In the genomic region with DNA sequence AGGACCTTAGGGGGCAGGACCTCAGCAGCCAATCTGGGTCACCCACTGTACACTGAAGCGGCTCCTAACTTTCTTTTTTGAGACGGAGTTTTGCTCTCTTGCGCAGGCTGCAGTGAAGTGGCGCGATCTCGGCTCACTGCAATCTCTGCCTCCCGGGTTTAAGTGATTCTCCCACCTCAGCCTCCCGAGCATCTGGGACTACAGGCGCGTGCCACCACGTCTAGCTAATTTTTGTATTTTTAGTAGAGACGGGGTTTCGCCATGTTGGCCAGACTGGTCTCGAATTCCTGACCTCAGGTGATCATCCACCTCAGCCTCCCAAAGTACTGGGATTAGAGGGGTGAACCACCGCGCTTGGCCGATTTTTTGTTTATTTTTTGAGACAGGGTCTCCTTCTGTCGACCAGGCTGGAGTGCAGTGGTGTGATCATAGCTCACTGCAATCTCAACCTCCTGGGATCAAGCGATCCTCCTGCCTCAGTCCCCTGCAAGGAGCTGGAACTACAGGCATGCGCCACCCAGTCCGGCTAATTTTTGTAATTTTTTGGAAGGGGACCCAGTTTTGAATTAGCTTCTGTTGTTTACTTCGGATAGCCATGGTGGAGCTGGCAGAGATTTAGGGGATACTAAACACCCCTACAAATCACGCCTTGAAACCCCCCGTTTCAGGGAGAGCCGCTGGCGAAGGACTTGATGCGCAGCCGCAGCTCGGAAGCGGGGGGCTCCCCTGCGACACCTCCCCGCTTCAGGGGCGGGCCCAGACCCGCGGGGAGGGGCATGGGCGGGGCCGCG, we compare ENCODE assay signal across 8 cellular contexts. TPM values are rescaled to one million over a fixed set of nuclear protein-coding genes. Genes with fewer than 3 reads are reported as not detected.
DNase-seq lines count a peak whose midpoint lies in the region; ATAC-seq and TF ChIP-seq lines count a peak whose summit lies in the region.

No MANE protein-coding gene starts in this region.

- no peak for TF ChIP-seq EP300 in stomach (IDR thresholded peaks at IDR 0.05)

- WGBS in stomach, 5 donors = 29 to 34% (median 30%) methylated on average over 35 to 38 of the region's 38 CpGs

- H3K27ac Mint-ChIP-seq in activated T-helper 1 cell treated with anti-CD3 and anti-CD28 coated beads, Interleukin-12 subunit alpha, Interleukin-12 subunit beta, Interleukin-2, Interleukin-4 antibody, amounts not matched to agents 30 ng/mL and 10 ng/mL and 1 ng/mL, durations not matched to agents 14 hours and 24 hours and 36 hours = peak overlapping the region; percentile 29

- peak overlapping the region; percentile 95 to 99 (median 97) for H3K27ac ChIP-seq in stomach

- H3K4me1 Mint-ChIP-seq in activated T-helper 1 cell treated with anti-CD3 and anti-CD28 coated beads, Interleukin-12 subunit alpha, Interleukin-12 subunit beta, Interleukin-2, Interleukin-4 antibody, amounts not matched to agents 30 ng/mL and 10 ng/mL and 1 ng/mL, durations not matched to agents 14 hours and 24 hours and 36 hours (ENCODE audit: low read depth) = peaks cover 19% of the 10 kb centered on the region

- peaks cover 2% of the 10 kb centered on the region for H3K36me3 ChIP-seq in iPS-15b (ENCODE audit: control insufficient read depth, insufficient read depth, low read length)
- peaks cover 2 to 11% (median 6%) of the 10 kb centered on the region in 4 donors for H3K36me3 ChIP-seq in stomach

- H3K9ac ChIP-seq in iPS-15b (ENCODE audit: low read depth, low read length) = peak overlapping the region; percentile 47

- intact Hi-C loops in activated T-helper 1 cell treated with anti-CD3 and anti-CD28 coated beads, Interleukin-12 subunit alpha, Interleukin-12 subunit beta, Interleukin-2, Interleukin-4 antibody, amounts not matched to agents 30 ng/mL and 10 ng/mL and 1 ng/mL, durations not matched to agents 14 hours and 24 hours and 36 hours (cut with micrococcal nuclease) = loop anchor here (1.0 to 10.0 kb wide), 4 partner anchors 16 to 837 kb away; a partner anchor contains a TSS
- intact Hi-C loops in stomach (cut with DNase I; ENCODE audit: low total_unique reads) = no loop called here

- H3K4me3 Mint-ChIP-seq in activated T-helper 1 cell treated with anti-CD3 and anti-CD28 coated beads, Interleukin-12 subunit alpha, Interleukin-12 subunit beta, Interleukin-2, Interleukin-4 antibody, amounts not matched to agents 30 ng/mL and 10 ng/mL and 1 ng/mL, durations not matched to agents 14 hours and 24 hours and 36 hours = peak overlapping the region; percentile 67

- H3K27me3 Mint-ChIP-seq in activated T-helper 1 cell treated with anti-CD3 and anti-CD28 coated beads, Interleukin-12 subunit alpha, Interleukin-12 subunit beta, Interleukin-2, Interleukin-4 antibody, amounts not matched to agents 30 ng/mL and 10 ng/mL and 1 ng/mL, durations not matched to agents 14 hours and 24 hours and 36 hours (ENCODE audit: insufficient read depth) = peaks cover 5% of the 10 kb centered on the region

- no peaks in the 10 kb centered on the region for H3K9me3 Mint-ChIP-seq in activated T-helper 1 cell treated with anti-CD3 and anti-CD28 coated beads, Interleukin-12 subunit alpha, Interleukin-12 subunit beta, Interleukin-2, Interleukin-4 antibody, amounts not matched to agents 30 ng/mL and 10 ng/mL and 1 ng/mL, durations not matched to agents 14 hours and 24 hours and 36 hours

- ATAC-seq in GM18511 (IDR thresholded peaks at IDR 0.05; ENCODE audit: unreplicated experiment) (no peak), GM18867 (IDR thresholded peaks at IDR 0.05; ENCODE audit: unreplicated experiment) (no peak)

- DNase-seq in NCI-H510A (lab: John Stamatoyannopoulos, UW) = peak; percentile 26
- DNase-seq in NCI-H510A treated with DMSO at 0.1 percent for 48 hours (lab: John Stamatoyannopoulos, UW) = no peak
- no peak for DNase-seq in activated T-helper 1 cell treated with anti-CD3 and anti-CD28 coated beads, Interleukin-12 subunit alpha, Interleukin-12 subunit beta, Interleukin-2, Interleukin-4 antibody, amounts not matched to agents 30 ng/mL and 10 ng/mL and 1 ng/mL, durations not matched to agents 14 hours and 24 hours and 36 hours (ENCODE audit: low spot score)
- DNase-seq in stomach = no peak
- DNase-seq in epidermal melanocyte (ENCODE audit: insufficient read length, low spot score) = no peak

- TF ChIP-seq CTCF in stomach (IDR thresholded peaks at IDR 0.05) = no peak

- no peaks in the 10 kb centered on the region for H3K9me3 ChIP-seq in iPS-15b (ENCODE audit: control insufficient read depth, insufficient read depth, low read length)
- H3K9me3 ChIP-seq in stomach = no peaks in the 10 kb centered on the region

- peaks cover 11% of the 10 kb centered on the region for H3K27me3 ChIP-seq in iPS-15b (ENCODE audit: control insufficient read depth, insufficient read depth, low read length)
- no peaks in the 10 kb centered on the region for H3K27me3 ChIP-seq in stomach

- H3K4me3 ChIP-seq in iPS-15b (ENCODE audit: low read depth, low read length) (peak overlapping the region; percentile 70), stomach (peak overlapping the region; percentile 82 to 93 (median 91))

- H3K36me3 Mint-ChIP-seq in activated T-helper 1 cell treated with anti-CD3 and anti-CD28 coated beads, Interleukin-12 subunit alpha, Interleukin-12 subunit beta, Interleukin-2, Interleukin-4 antibody, amounts not matched to agents 30 ng/mL and 10 ng/mL and 1 ng/mL, durations not matched to agents 14 hours and 24 hours and 36 hours (ENCODE audit: low read depth) = peaks cover 7% of the 10 kb centered on the region

- peaks cover 4% of the 10 kb centered on the region for H3K4me1 ChIP-seq in iPS-15b (ENCODE audit: control insufficient read depth, insufficient read depth, low read length)
- peaks cover 23 to 43% (median 39%) of the 10 kb centered on the region in 4 donors for H3K4me1 ChIP-seq in stomach

- TF ChIP-seq POLR2A in stomach (IDR thresholded peaks at IDR 0.05) = no peak

RNA-seq across cellular contexts. Expression of a gene that starts 1.5 kb away (rescaled TPM):
- 103 and 107 TPM in 2 replicates for total RNA-seq in activated T-helper 1 cell treated with anti-CD3 and anti-CD28 coated beads, Interleukin-12 subunit alpha, Interleukin-12 subunit beta, Interleukin-2, Interleukin-4 antibody, amounts not matched to agents 30 ng/mL and 10 ng/mL and 1 ng/mL, durations not matched to agents 14 hours and 24 hours and 36 hours
- total RNA-seq in stomach = 100 to 1,000 TPM in 4 of 5 donors, 10 to 100 TPM in 1; 50.1 to 226 (median 120) TPM
- 10 to 100 TPM; 47.6 to 71.5 (median 57.1) TPM for polyA plus RNA-seq in stomach
